24 cellular contexts compared by ENCODE assay signal in genomic region chr9:21210311-21210710, GRCh38. TPM values are rescaled to one million over a fixed set of nuclear protein-coding genes. Genes with fewer than 3 reads are reported as not detected.
DNase-seq lines count a peak whose midpoint lies in the region; ATAC-seq and TF ChIP-seq lines count a peak whose summit lies in the region.
"Had no signal": no experiment of that assay in that cellular context is flagged by ENCODE, and none has a peak within 500 bp of the region (broad histone marks: within the 10 kb centered on the region; RNA-seq: fewer than 3 reads in every experiment).

No MANE protein-coding gene starts in this region.

- no peak overlapping the region for H3K23ac ChIP-seq in neuronal stem cell (ENCODE audit: low read depth, low read length, poor library complexity)

- H3K9ac ChIP-seq in neuronal stem cell (ENCODE audit: low read depth, low read length, poor library complexity) = no peak overlapping the region
- H3K9ac ChIP-seq: BLaER1 treated with 17β-estradiol and CSF1 and Interleukin-3, amounts not matched to agents 10 nM and 100 nM had no signal

- H2BK120ac ChIP-seq in neuronal stem cell (ENCODE audit: low read depth, low read length) = no peak overlapping the region

- H3K4ac ChIP-seq in neuronal stem cell (ENCODE audit: low read length) = no peak overlapping the region

- no peak overlapping the region for H3K4me2 ChIP-seq in neuronal stem cell (ENCODE audit: insufficient read depth, low read length, poor library complexity, severe bottlenecking)
- H3K4me2 ChIP-seq: A549; BLaER1 treated with 17β-estradiol and CSF1 and Interleukin-3, amounts not matched to agents 10 nM and 100 nM; GM23338 had no signal

- H2AFZ ChIP-seq in neuronal stem cell (ENCODE audit: low read length) = no peak overlapping the region
- H2AFZ ChIP-seq: GM23338 had no signal

- no peaks in the 10 kb centered on the region for H3K36me3 Mint-ChIP-seq in activated naive CD8-positive, alpha-beta T cell treated with anti-CD3 and anti-CD28 coated beads, Interleukin-2, amount 10 ng/mL, durations not matched to agents 7 days and 5 days
- H3K36me3 Mint-ChIP-seq in activated naive CD8-positive, alpha-beta T cell treated with anti-CD3 and anti-CD28 coated beads, Interleukin-2, amount 50 U/mL, for 24 hours (ENCODE audit: low read depth) = no peaks in the 10 kb centered on the region
- no peaks in the 10 kb centered on the region for H3K36me3 Mint-ChIP-seq in activated T-helper 17 cell treated with anti-CD3 and anti-CD28 coated beads, Interleukin-2, amount 50 U/mL, for 72 hours (ENCODE audit: low read depth)
- H3K36me3 Mint-ChIP-seq: CD14-positive monocyte; CD8-positive, alpha-beta memory T cell had no signal

- no peaks in the 10 kb centered on the region for H3K9me3 Mint-ChIP-seq in activated naive CD8-positive, alpha-beta T cell treated with anti-CD3 and anti-CD28 coated beads, Interleukin-2, amount 10 ng/mL, durations not matched to agents 7 days and 5 days
- H3K9me3 Mint-ChIP-seq in activated naive CD8-positive, alpha-beta T cell treated with anti-CD3 and anti-CD28 coated beads, Interleukin-2, amount 50 U/mL, for 24 hours = no peaks in the 10 kb centered on the region
- H3K9me3 Mint-ChIP-seq in activated T-helper 17 cell treated with anti-CD3 and anti-CD28 coated beads, Interleukin-2, amount 50 U/mL, for 72 hours = no peaks in the 10 kb centered on the region
- H3K9me3 Mint-ChIP-seq: CD14-positive monocyte; CD4-positive, alpha-beta T cell; CD8-positive, alpha-beta memory T cell; GM23338; H9 had no signal

- no peak overlapping the region for H2BK5ac ChIP-seq in neuronal stem cell (ENCODE audit: low read length)

- peaks cover 3% of the 10 kb centered on the region for H3K4me1 Mint-ChIP-seq in activated naive CD8-positive, alpha-beta T cell treated with anti-CD3 and anti-CD28 coated beads, Interleukin-2, amount 10 ng/mL, durations not matched to agents 7 days and 5 days
- H3K4me1 Mint-ChIP-seq in activated naive CD8-positive, alpha-beta T cell treated with anti-CD3 and anti-CD28 coated beads, Interleukin-2, amount 50 U/mL, for 24 hours = peaks cover 6% of the 10 kb centered on the region
- no peaks in the 10 kb centered on the region for H3K4me1 Mint-ChIP-seq in activated T-helper 17 cell treated with anti-CD3 and anti-CD28 coated beads, Interleukin-2, amount 50 U/mL, for 72 hours
- H3K4me1 Mint-ChIP-seq: CD8-positive, alpha-beta memory T cell; GM23338 had no signal

- no peak overlapping the region for H4K8ac ChIP-seq in neuronal stem cell (ENCODE audit: low read depth, low read length)

- no peak for TF ChIP-seq POLR2A in suprapubic skin (IDR thresholded peaks at IDR 0.05)

- POLR2A ChIA-PET in activated naive CD8-positive, alpha-beta T cell treated with anti-CD3 and anti-CD28 coated beads, Interleukin-2, amount 10 ng/mL, durations not matched to agents 7 days and 5 days (lab: Charles Lee) = no interaction called here

- H3K4me1 ChIP-seq in neuronal stem cell (ENCODE audit: control insufficient read depth in 2 of 2, insufficient read depth in 1 of 2, low read depth in 1 of 2, low read length in 2 of 2) = peaks cover 0 to 8% of the 10 kb centered on the region in 2 donors
- no peaks in the 10 kb centered on the region for H3K4me1 ChIP-seq in suprapubic skin
- H3K4me1 ChIP-seq: A549, BE2C had no signal

- TF ChIP-seq EP300 in suprapubic skin (IDR thresholded peaks at IDR 0.05) = no peak

- ATAC-seq in activated naive CD8-positive, alpha-beta T cell treated with anti-CD3 and anti-CD28 coated beads, Interleukin-2, amount 10 ng/mL, durations not matched to agents 7 days and 5 days (ENCODE audit: low read depth) = no peak
- ATAC-seq in activated naive CD8-positive, alpha-beta T cell treated with anti-CD3 and anti-CD28 coated beads, Interleukin-2, amount 50 U/mL, for 24 hours = no peak
- no peak for ATAC-seq in activated T-helper 17 cell treated with anti-CD3 and anti-CD28 coated beads, Interleukin-2, amount 50 U/mL, for 72 hours (replicated peaks)
- no peak for ATAC-seq in HG03460 (IDR thresholded peaks at IDR 0.05; ENCODE audit: unreplicated experiment)
- ATAC-seq: A549, GM12878, GM23338, HCT116 had no signal

- H2BK15ac ChIP-seq in neuronal stem cell (ENCODE audit: low read length) = no peak overlapping the region

- peak; percentile 15 for DNase-seq in activated naive CD8-positive, alpha-beta T cell treated with anti-CD3 and anti-CD28 coated beads, Interleukin-2, amount 10 ng/mL, durations not matched to agents 7 days and 5 days
- no peak for DNase-seq in activated naive CD8-positive, alpha-beta T cell treated with anti-CD3 and anti-CD28 coated beads, Interleukin-2, amount 50 U/mL, for 24 hours
- no peak for DNase-seq in neuronal stem cell (ENCODE audit: low spot score)
- peak; percentile 27 to 55 for DNase-seq in suprapubic skin (ENCODE audit: low spot score in 2 of 2)
- DNase-seq: 8988T; ACHN; AML-193; BE2C; CD8-positive, alpha-beta memory T cell; DMS 273 treated with DMSO at 0.1 percent for 48 hours; DMS79; EL; GDM1 had no signal

- no peak overlapping the region for H2AK5ac ChIP-seq in neuronal stem cell (ENCODE audit: low read depth, low read length)

- no CpG with 5 or more reads among the region's 7 CpGs for WGBS in neuronal stem cell (ENCODE audit: extremely low coverage in 2 of 2, insufficient read length in 2 of 2, insufficient replicate concordance in 1 of 2), 2 donors
- WGBS in suprapubic skin = 96% methylated on average over 7 of the region's 7 CpGs

- H3K27me3 Mint-ChIP-seq in activated naive CD8-positive, alpha-beta T cell treated with anti-CD3 and anti-CD28 coated beads, Interleukin-2, amount 10 ng/mL, durations not matched to agents 7 days and 5 days = peaks cover 12% of the 10 kb centered on the region
- H3K27me3 Mint-ChIP-seq in activated naive CD8-positive, alpha-beta T cell treated with anti-CD3 and anti-CD28 coated beads, Interleukin-2, amount 50 U/mL, for 24 hours = peaks cover 6% of the 10 kb centered on the region
- peaks cover 8% of the 10 kb centered on the region for H3K27me3 Mint-ChIP-seq in activated T-helper 17 cell treated with anti-CD3 and anti-CD28 coated beads, Interleukin-2, amount 50 U/mL, for 72 hours

- H3K14ac ChIP-seq in neuronal stem cell (ENCODE audit: low read length) = no peak overlapping the region

- H3K18ac ChIP-seq in neuronal stem cell (ENCODE audit: low read length) = peak overlapping the region; percentile 59

- H3K27ac ChIP-seq in neuronal stem cell (replicated peaks; ENCODE audit: low read length) = no peak overlapping the region
- no peak overlapping the region for H3K27ac ChIP-seq in suprapubic skin
- H3K27ac ChIP-seq: A549; BLaER1 treated with 17β-estradiol and CSF1 and Interleukin-3, amounts not matched to agents 10 nM and 100 nM had no signal

- H3K4me3 Mint-ChIP-seq in activated naive CD8-positive, alpha-beta T cell treated with anti-CD3 and anti-CD28 coated beads, Interleukin-2, amount 10 ng/mL, durations not matched to agents 7 days and 5 days = no peak overlapping the region
- H3K4me3 Mint-ChIP-seq in activated naive CD8-positive, alpha-beta T cell treated with anti-CD3 and anti-CD28 coated beads, Interleukin-2, amount 50 U/mL, for 24 hours = no peak overlapping the region
- no peak overlapping the region for H3K4me3 Mint-ChIP-seq in activated T-helper 17 cell treated with anti-CD3 and anti-CD28 coated beads, Interleukin-2, amount 50 U/mL, for 72 hours
- H3K4me3 Mint-ChIP-seq: CD14-positive monocyte; CD4-positive, alpha-beta T cell; CD8-positive, alpha-beta memory T cell; GM23338; H9 had no signal

- no peaks in the 10 kb centered on the region for H3K36me3 ChIP-seq in neuronal stem cell (replicated peaks in 1 of 2; ENCODE audit: control insufficient read depth in 2 of 2, insufficient read depth in 2 of 2, low read length in 2 of 2)
- H3K36me3 ChIP-seq in suprapubic skin = no peaks in the 10 kb centered on the region
- H3K36me3 ChIP-seq: BE2C; BLaER1 treated with 17β-estradiol and CSF1 and Interleukin-3, amounts not matched to agents 10 nM and 100 nM had no signal

- no peaks in the 10 kb centered on the region for H3K79me1 ChIP-seq in neuronal stem cell (ENCODE audit: low read depth, low read length)

- TF ChIP-seq CTCF in suprapubic skin (IDR thresholded peaks at IDR 0.05) = no peak

- H3K27ac Mint-ChIP-seq in activated naive CD8-positive, alpha-beta T cell treated with anti-CD3 and anti-CD28 coated beads, Interleukin-2, amount 10 ng/mL, durations not matched to agents 7 days and 5 days = no peak overlapping the region
- no peak overlapping the region for H3K27ac Mint-ChIP-seq in activated naive CD8-positive, alpha-beta T cell treated with anti-CD3 and anti-CD28 coated beads, Interleukin-2, amount 50 U/mL, for 24 hours
- H3K27ac Mint-ChIP-seq in activated T-helper 17 cell treated with anti-CD3 and anti-CD28 coated beads, Interleukin-2, amount 50 U/mL, for 72 hours = no peak overlapping the region
- H3K27ac Mint-ChIP-seq: CD14-positive monocyte; CD4-positive, alpha-beta T cell; CD8-positive, alpha-beta memory T cell; GM23338; H9 had no signal

- no peaks in the 10 kb centered on the region for H3K27me3 ChIP-seq in neuronal stem cell (ENCODE audit: control insufficient read depth in 3 of 3, insufficient read depth in 3 of 3, low read depth in 1 of 3, low read length in 3 of 3)
- no peaks in the 10 kb centered on the region for H3K27me3 ChIP-seq in suprapubic skin
- H3K27me3 ChIP-seq: BE2C; BLaER1 treated with 17β-estradiol and CSF1 and Interleukin-3, amounts not matched to agents 10 nM and 100 nM had no signal

- H4K91ac ChIP-seq in neuronal stem cell (ENCODE audit: low read depth, low read length, poor library complexity) = no peak overlapping the region

- H3K9me3 ChIP-seq in neuronal stem cell (replicated peaks in 1 of 2; ENCODE audit: control insufficient read depth in 2 of 2, insufficient read depth in 1 of 2, low read depth in 1 of 2, low read length in 2 of 2) = no peaks in the 10 kb centered on the region
- no peaks in the 10 kb centered on the region for H3K9me3 ChIP-seq in suprapubic skin
- H3K9me3 ChIP-seq: A549; BE2C; BLaER1 treated with 17β-estradiol and CSF1 and Interleukin-3, amounts not matched to agents 10 nM and 100 nM had no signal

- no peak overlapping the region for H3K4me3 ChIP-seq in neuronal stem cell (ENCODE audit: low read length in 2 of 2)
- H3K4me3 ChIP-seq in suprapubic skin = no peak overlapping the region
- H3K4me3 ChIP-seq: A549; BLaER1 treated with 17β-estradiol and CSF1 and Interleukin-3, amounts not matched to agents 10 nM and 100 nM; GM12878; GM23338 had no signal

- no peak overlapping the region for H2BK12ac ChIP-seq in neuronal stem cell (ENCODE audit: low read length)

RNA-seq across cellular contexts. Expression of gene IFNA10, which starts 3.4 kb away (rescaled TPM):
- total RNA-seq in activated naive CD8-positive, alpha-beta T cell treated with anti-CD3 and anti-CD28 coated beads, Interleukin-2, amount 10 ng/mL, durations not matched to agents 7 days and 5 days = not detected
- not detected for polyA plus RNA-seq in neuronal stem cell (2013, experiment 1 of 2)
- not detected for polyA plus RNA-seq in neuronal stem cell (2013, experiment 2 of 2)
- total RNA-seq in suprapubic skin = not detected
- not detected for total RNA-seq in activated T-helper 17 cell treated with anti-CD3 and anti-CD28 coated beads, Interleukin-2, amount 50 U/mL, for 72 hours
- total RNA-seq: CD4-positive, alpha-beta T cell; CD8-positive, alpha-beta memory T cell; GM12878; GM23338; H4; H9 had no signal
- polyA plus RNA-seq: A549; CD14-positive monocyte; CD8-positive, alpha-beta memory T cell; GM12878; GM23338 had no signal

RNA-seq across cellular contexts. Expression of gene IFNA16, which starts 6.8 kb away (rescaled TPM):
- total RNA-seq in activated naive CD8-positive, alpha-beta T cell treated with anti-CD3 and anti-CD28 coated beads, Interleukin-2, amount 10 ng/mL, durations not matched to agents 7 days and 5 days = not detected
- polyA plus RNA-seq in neuronal stem cell (2013, experiment 1 of 2) = not detected
- polyA plus RNA-seq in neuronal stem cell (2013, experiment 2 of 2) = not detected
- not detected for total RNA-seq in suprapubic skin
- total RNA-seq in activated T-helper 17 cell treated with anti-CD3 and anti-CD28 coated beads, Interleukin-2, amount 50 U/mL, for 72 hours = not detected
- total RNA-seq: CD4-positive, alpha-beta T cell; CD8-positive, alpha-beta memory T cell; GM12878; GM23338; H4; H9 had no signal
- polyA plus RNA-seq: A549; CD14-positive monocyte; CD8-positive, alpha-beta memory T cell; GM12878; GM23338 had no signal

RNA-seq across cellular contexts. Expression of gene IFNA7, which starts 8.3 kb away (rescaled TPM):
- not detected for total RNA-seq in activated naive CD8-positive, alpha-beta T cell treated with anti-CD3 and anti-CD28 coated beads, Interleukin-2, amount 10 ng/mL, durations not matched to agents 7 days and 5 days
- not detected for polyA plus RNA-seq in neuronal stem cell (2013, experiment 1 of 2)
- not detected for polyA plus RNA-seq in neuronal stem cell (2013, experiment 2 of 2)
- not detected for total RNA-seq in suprapubic skin
- not detected for total RNA-seq in activated T-helper 17 cell treated with anti-CD3 and anti-CD28 coated beads, Interleukin-2, amount 50 U/mL, for 72 hours
- total RNA-seq: CD4-positive, alpha-beta T cell; CD8-positive, alpha-beta memory T cell; GM12878; GM23338; H4; H9 had no signal
- polyA plus RNA-seq: A549; CD14-positive monocyte; CD8-positive, alpha-beta memory T cell; GM12878; GM23338 had no signal

RNA-seq across cellular contexts. Expression of gene IFNA17, which starts 17.7 kb away (rescaled TPM):
- not detected for total RNA-seq in activated naive CD8-positive, alpha-beta T cell treated with anti-CD3 and anti-CD28 coated beads, Interleukin-2, amount 10 ng/mL, durations not matched to agents 7 days and 5 days
- polyA plus RNA-seq in neuronal stem cell (2013, experiment 1 of 2) = not detected
- 0.04 TPM for polyA plus RNA-seq in neuronal stem cell (2013, experiment 2 of 2)
- total RNA-seq in suprapubic skin = not detected
- not detected for total RNA-seq in activated T-helper 17 cell treated with anti-CD3 and anti-CD28 coated beads, Interleukin-2, amount 50 U/mL, for 72 hours
- total RNA-seq: CD4-positive, alpha-beta T cell; CD8-positive, alpha-beta memory T cell; GM12878; GM23338; H4; H9 had no signal
- polyA plus RNA-seq: A549; CD14-positive monocyte; CD8-positive, alpha-beta memory T cell; GM12878; GM23338 had no signal

RNA-seq across cellular contexts. Expression of gene IFNA4, which starts 22.9 kb away (rescaled TPM):
- not detected for total RNA-seq in activated naive CD8-positive, alpha-beta T cell treated with anti-CD3 and anti-CD28 coated beads, Interleukin-2, amount 10 ng/mL, durations not matched to agents 7 days and 5 days
- not detected for polyA plus RNA-seq in neuronal stem cell (2013, experiment 1 of 2)
- polyA plus RNA-seq in neuronal stem cell (2013, experiment 2 of 2) = not detected
- not detected for total RNA-seq in suprapubic skin
- not detected for total RNA-seq in activated T-helper 17 cell treated with anti-CD3 and anti-CD28 coated beads, Interleukin-2, amount 50 U/mL, for 72 hours
- total RNA-seq: CD4-positive, alpha-beta T cell; CD8-positive, alpha-beta memory T cell; GM12878; GM23338; H4; H9 had no signal
- polyA plus RNA-seq: A549; CD14-positive monocyte; CD8-positive, alpha-beta memory T cell; GM12878; GM23338 had no signal

Comparison
In these comparisons a context has a peak if more than half of its experiments do, and no peak if none do; other contexts are left out.
1. DNase-seq: peak in activated naive CD8-positive, alpha-beta T cell treated with anti-CD3 and anti-CD28 coated beads, Interleukin-2, amount 10 ng/mL, durations not matched to agents 7 days and 5 days (single experiment) and suprapubic skin (2 of 2); none in activated naive CD8-positive, alpha-beta T cell treated with anti-CD3 and anti-CD28 coated beads, Interleukin-2, amount 50 U/mL, for 24 hours (single experiment) and neuronal stem cell (single experiment).